12 cellular contexts compared by ENCODE assay signal in genomic region chr10:101123815-101124617, GRCh38. TPM values are rescaled to one million over a fixed set of nuclear protein-coding genes. Genes with fewer than 3 reads are reported as not detected.
DNase-seq lines count a peak whose midpoint lies in the region; ATAC-seq and TF ChIP-seq lines count a peak whose summit lies in the region.
"Had no signal": no experiment of that assay in that cellular context is flagged by ENCODE, and none has a peak within 500 bp of the region (broad histone marks: within the 10 kb centered on the region; RNA-seq: fewer than 3 reads in every experiment).

No MANE protein-coding gene starts in this region.

- peaks cover 3% of the 10 kb centered on the region for H3K36me3 Mint-ChIP-seq in activated CD4-positive, alpha-beta T cell treated with anti-CD3 and anti-CD28 coated beads, Interleukin-2, amount 10 ng/mL, durations not matched to agents 24 days and 14 days (ENCODE audit: low read depth)
- no peaks in the 10 kb centered on the region for H3K36me3 Mint-ChIP-seq in WTC11
- no peaks in the 10 kb centered on the region for H3K36me3 Mint-ChIP-seq in stimulated activated effector memory CD8-positive, alpha-beta T cell treated with anti-CD3 and anti-CD28 coated beads, Interleukin-12 subunit alpha, Interleukin-12 subunit beta, amount 100 ng/mL, for 72 hours

- intact Hi-C loops in activated CD4-positive, alpha-beta T cell treated with anti-CD3 and anti-CD28 coated beads, Interleukin-2, amount 10 ng/mL, durations not matched to agents 24 days and 14 days (cut with micrococcal nuclease), result no loop called here
- intact Hi-C loops in left colon (cut with DNase I, micrococcal nuclease), result no loop called here

- H3K4me3 Mint-ChIP-seq in activated CD4-positive, alpha-beta T cell treated with anti-CD3 and anti-CD28 coated beads, Interleukin-2, amount 10 ng/mL, durations not matched to agents 24 days and 14 days, result peak overlapping the region; percentile 20
- H3K4me3 Mint-ChIP-seq in WTC11, result peak overlapping the region; percentile 38
- peak overlapping the region; percentile 89 for H3K4me3 Mint-ChIP-seq in stimulated activated effector memory CD8-positive, alpha-beta T cell treated with anti-CD3 and anti-CD28 coated beads, Interleukin-12 subunit alpha, Interleukin-12 subunit beta, amount 100 ng/mL, for 72 hours

- ATAC-seq in WTC11 (peak; percentile 6; the same call in 1 of the 2 replicates), left colon (peak; percentile 34)
- no peak for ATAC-seq in stimulated activated effector memory CD8-positive, alpha-beta T cell treated with anti-CD3 and anti-CD28 coated beads, Interleukin-12 subunit alpha, Interleukin-12 subunit beta, amount 100 ng/mL, for 72 hours
- ATAC-seq: gastroesophageal sphincter, left lobe of liver had no signal

- DNase-seq in activated CD4-positive, alpha-beta T cell treated with anti-CD3 and anti-CD28 coated beads, Interleukin-2, amount 10 ng/mL, durations not matched to agents 24 days and 14 days, result no peak
- no peak for DNase-seq in activated CD4-positive, alpha-beta T cell treated with anti-CD3 and anti-CD28 coated beads for 4 hours
- DNase-seq in WTC11 (ENCODE audit: low spot score) (no peak), left colon (no peak), D341Med (ENCODE audit: low spot score) (no peak), GM13976 (ENCODE audit: low spot score) (no peak)
- no peak for DNase-seq in stimulated activated effector memory CD8-positive, alpha-beta T cell treated with anti-CD3 and anti-CD28 coated beads, Interleukin-12 subunit alpha, Interleukin-12 subunit beta, amount 100 ng/mL, for 72 hours (ENCODE audit: low spot score in 2 of 2)
- DNase-seq in effector CD4-positive, alpha-beta T cell, result no peak
- DNase-seq: activated gamma-delta T cell treated with Interleukin-2 at 50 U/mL for 16 hours, NCI-H446 treated with DMSO at 0.1 percent for 48 hours had no signal

- CTCF ChIA-PET in WTC11 (lab: Charles Lee), result interaction anchor here (0.7 to 17.0 kb wide), 19 partner anchors 8 to 657 kb away, joined by 3 to 219 read pairs (median 4); partner anchors contain the start of gene TLX1

- no peaks in the 10 kb centered on the region for H3K9me3 Mint-ChIP-seq in activated CD4-positive, alpha-beta T cell treated with anti-CD3 and anti-CD28 coated beads, Interleukin-2, amount 10 ng/mL, durations not matched to agents 24 days and 14 days
- H3K9me3 Mint-ChIP-seq in WTC11, result no peaks in the 10 kb centered on the region
- no peaks in the 10 kb centered on the region for H3K9me3 Mint-ChIP-seq in stimulated activated effector memory CD8-positive, alpha-beta T cell treated with anti-CD3 and anti-CD28 coated beads, Interleukin-12 subunit alpha, Interleukin-12 subunit beta, amount 100 ng/mL, for 72 hours

- in situ Hi-C loops in GM13976 (cut with MboI; ENCODE audit: low sequenced_read_pairs, unreplicated experiment), result no loop called here

- H3K27me3 Mint-ChIP-seq in activated CD4-positive, alpha-beta T cell treated with anti-CD3 and anti-CD28 coated beads, Interleukin-2, amount 10 ng/mL, durations not matched to agents 24 days and 14 days, result peaks cover 81% of the 10 kb centered on the region
- peaks cover 100% of the 10 kb centered on the region for H3K27me3 Mint-ChIP-seq in WTC11 (ENCODE audit: low read depth)

- POLR2A ChIA-PET in WTC11 (lab: Charles Lee), result no interaction called here

- peaks cover 18% of the 10 kb centered on the region for H3K4me1 Mint-ChIP-seq in activated CD4-positive, alpha-beta T cell treated with anti-CD3 and anti-CD28 coated beads, Interleukin-2, amount 10 ng/mL, durations not matched to agents 24 days and 14 days
- peaks cover 28% of the 10 kb centered on the region for H3K4me1 Mint-ChIP-seq in WTC11
- peaks cover 30% of the 10 kb centered on the region for H3K4me1 Mint-ChIP-seq in stimulated activated effector memory CD8-positive, alpha-beta T cell treated with anti-CD3 and anti-CD28 coated beads, Interleukin-12 subunit alpha, Interleukin-12 subunit beta, amount 100 ng/mL, for 72 hours

- H3K27ac Mint-ChIP-seq in activated CD4-positive, alpha-beta T cell treated with anti-CD3 and anti-CD28 coated beads, Interleukin-2, amount 10 ng/mL, durations not matched to agents 24 days and 14 days, result no peak overlapping the region
- no peak overlapping the region for H3K27ac Mint-ChIP-seq in WTC11
- H3K27ac Mint-ChIP-seq in stimulated activated effector memory CD8-positive, alpha-beta T cell treated with anti-CD3 and anti-CD28 coated beads, Interleukin-12 subunit alpha, Interleukin-12 subunit beta, amount 100 ng/mL, for 72 hours, result no peak overlapping the region

- TF ChIP-seq CTCF in WTC11 (IDR thresholded peaks at IDR 0.05) (no peak), GM13976 (IDR thresholded peaks at IDR 0.05; ENCODE audit: borderline replicate concordance, control extremely low read depth, extremely low read depth, insufficient read depth, missing control alignments) (no peak)

TF ChIP-seq in WTC11, 78 proteins besides CTCF, POLR2A, EP300 and RAD21:
- no peak for TF ChIP-seq ESRRA (CRISPR knock-in tag; IDR thresholded peaks at IDR 0.05; ENCODE audit: borderline replicate concordance)
- TF ChIP-seq MXD4 (CRISPR knock-in tag; IDR thresholded peaks at IDR 0.05; ENCODE audit: borderline replicate concordance), result no peak
- no peak for TF ChIP-seq TEAD1 (CRISPR knock-in tag; IDR thresholded peaks at IDR 0.05)

RNA-seq across cellular contexts. Expression of gene TLX1, which starts 7.1 kb away (rescaled TPM):
- total RNA-seq in activated CD4-positive, alpha-beta T cell treated with anti-CD3 and anti-CD28 coated beads, Interleukin-2, amount 10 ng/mL, durations not matched to agents 24 days and 14 days, result not detected in 2 replicates
- total RNA-seq in WTC11 (2021), result 2.1 to 4.6 TPM (median 2.3 TPM) in 3 replicates
- 1 to 10 TPM in 1 of 2 donors, under 1 TPM in 1; 0.12 to 1.7 TPM for total RNA-seq in left colon
- total RNA-seq: gastroesophageal sphincter had no signal

Comparison
In these comparisons a context has a peak if more than half of its experiments do, and no peak if none do; other contexts are left out.
1. H3K4me3 Mint-ChIP-seq: peak in every context shown above with its lines; median percentile 89 in stimulated activated effector memory CD8-positive, alpha-beta T cell treated with anti-CD3 and anti-CD28 coated beads, Interleukin-12 subunit alpha, Interleukin-12 subunit beta, amount 100 ng/mL, for 72 hours; 38 in WTC11; 20 in activated CD4-positive, alpha-beta T cell treated with anti-CD3 and anti-CD28 coated beads, Interleukin-2, amount 10 ng/mL, durations not matched to agents 24 days and 14 days.